ENCODE assay signal across 8 cellular contexts in the genomic region with DNA sequence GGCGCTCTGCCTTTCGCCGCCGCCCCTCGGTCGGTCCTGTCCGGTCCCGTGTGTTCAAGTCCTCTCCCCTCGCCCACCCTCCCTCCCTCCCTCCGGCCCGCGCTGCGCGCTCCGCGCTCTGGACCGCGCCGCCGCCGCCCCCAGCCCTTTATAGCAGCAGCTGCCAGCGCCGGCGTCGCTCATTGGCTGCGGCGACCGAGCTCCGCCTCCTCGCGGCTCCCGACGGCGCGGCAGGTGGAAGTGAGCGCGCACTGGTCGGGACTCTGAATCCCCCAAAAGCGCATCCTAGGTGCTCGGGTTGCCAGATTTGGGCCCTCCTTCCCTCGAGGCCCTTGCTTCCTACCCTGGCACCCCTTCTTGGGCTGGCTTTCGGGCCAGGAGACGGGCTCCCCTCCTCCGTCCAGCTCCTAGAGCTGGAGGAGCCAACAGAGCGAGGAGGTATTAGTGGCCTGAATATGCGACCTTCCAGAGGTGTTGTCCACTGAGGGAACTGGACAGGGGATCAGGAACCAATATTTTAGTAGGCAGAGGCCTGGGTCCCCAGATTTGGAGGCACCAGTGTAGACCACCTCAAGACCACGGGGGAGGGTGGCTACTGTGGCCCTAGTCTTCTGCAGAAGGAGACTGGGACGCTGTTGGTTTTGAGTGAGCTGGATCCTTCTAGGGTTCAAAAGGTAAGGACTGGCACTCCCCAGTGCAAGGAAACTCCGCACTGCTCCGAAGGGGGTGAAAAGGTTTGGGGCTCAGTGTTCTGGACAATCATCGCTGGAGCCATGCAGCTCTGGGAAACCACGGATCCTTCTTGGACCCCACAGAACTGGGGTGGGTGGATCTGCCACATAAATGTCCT. TPM values are rescaled to one million over a fixed set of nuclear protein-coding genes. Genes with fewer than 3 reads are reported as not detected.
DNase-seq lines count a peak whose midpoint lies in the region; ATAC-seq and TF ChIP-seq lines count a peak whose summit lies in the region.

A gene (minus strand): TSS at position 120 of the 850 bp plus-strand sequence. CDS start 438 bp downstream, outside the sequence.

- H3K79me2 ChIP-seq in neural cell (replicated peaks; ENCODE audit: insufficient read depth, low read length): peaks cover 41% of the 10 kb centered on the region

- POLR2A ChIA-PET in activated naive CD8-positive, alpha-beta T cell treated with anti-CD3 and anti-CD28 coated beads, Interleukin-2, amount 10 ng/mL, durations not matched to agents 7 days and 5 days (lab: Charles Lee): interaction anchor here (0.5 to 0.6 kb wide), 3 partner anchors 179 to 551 kb away, joined by 3 to 6 read pairs (median 3); no protein-coding TSS in a partner anchor

- H3K4me3 ChIP-seq in neural cell (ENCODE audit: low read length): peak within 1 kb of the TSS; percentile 93

- peaks cover 13% of the 10 kb centered on the region for H3K4me1 Mint-ChIP-seq in activated naive CD8-positive, alpha-beta T cell treated with anti-CD3 and anti-CD28 coated beads, Interleukin-2, amount 10 ng/mL, durations not matched to agents 7 days and 5 days

- no peak within 1 kb of the TSS for H3K27ac Mint-ChIP-seq in activated naive CD8-positive, alpha-beta T cell treated with anti-CD3 and anti-CD28 coated beads, Interleukin-2, amount 10 ng/mL, durations not matched to agents 7 days and 5 days

- peak within 1 kb of the TSS; percentile 95 for H3K9ac ChIP-seq in neural cell (ENCODE audit: low read length)

- no peak within 1 kb of the TSS for H2AFZ ChIP-seq in neural cell (ENCODE audit: low read depth, low read length)

- TF ChIP-seq RAD21 in neural cell (conservative IDR thresholded peaks at IDR 0.05): no peak

- H3K36me3 ChIP-seq in neural cell (ENCODE audit: insufficient read depth, low read length): no peaks in the 10 kb centered on the region

- DNase-seq in D341Med (ENCODE audit: low spot score) (peak; percentile 87), NCI-H1092 treated with DMSO at 0.1 percent for 48 hours (lab: John Stamatoyannopoulos, UW) (peak; percentile 71), GM13977 (ENCODE audit: low spot score) (no peak), RKO (ENCODE audit: low spot score) (no peak)
- no peak for DNase-seq in activated naive CD8-positive, alpha-beta T cell treated with anti-CD3 and anti-CD28 coated beads, Interleukin-2, amount 10 ng/mL, durations not matched to agents 7 days and 5 days
- no peak for DNase-seq in central memory CD4-positive, alpha-beta T cell

- H3K4me3 Mint-ChIP-seq in activated naive CD8-positive, alpha-beta T cell treated with anti-CD3 and anti-CD28 coated beads, Interleukin-2, amount 10 ng/mL, durations not matched to agents 7 days and 5 days: peak within 1 kb of the TSS; percentile 74

- H3K27me3 Mint-ChIP-seq in activated naive CD8-positive, alpha-beta T cell treated with anti-CD3 and anti-CD28 coated beads, Interleukin-2, amount 10 ng/mL, durations not matched to agents 7 days and 5 days: peaks cover 35% of the 10 kb centered on the region

- no peaks in the 10 kb centered on the region for H3K9me3 Mint-ChIP-seq in activated naive CD8-positive, alpha-beta T cell treated with anti-CD3 and anti-CD28 coated beads, Interleukin-2, amount 10 ng/mL, durations not matched to agents 7 days and 5 days

- no peaks in the 10 kb centered on the region for H4K20me1 ChIP-seq in neural cell (ENCODE audit: insufficient read depth)

- in situ Hi-C loops in GM13977 (cut with MboI; ENCODE audit: low pct_unique_long_range_greater_than_20kb, low sequenced_read_pairs, unreplicated experiment): no loop called here

- no peak within 1 kb of the TSS for H3K4me2 ChIP-seq in neural cell (ENCODE audit: low read length)

- peaks cover 2% of the 10 kb centered on the region for H3K36me3 Mint-ChIP-seq in activated naive CD8-positive, alpha-beta T cell treated with anti-CD3 and anti-CD28 coated beads, Interleukin-2, amount 10 ng/mL, durations not matched to agents 7 days and 5 days

- ATAC-seq in activated naive CD8-positive, alpha-beta T cell treated with anti-CD3 and anti-CD28 coated beads, Interleukin-2, amount 10 ng/mL, durations not matched to agents 7 days and 5 days (ENCODE audit: low read depth): no peak
- ATAC-seq in HG03565 (IDR thresholded peaks at IDR 0.05; ENCODE audit: unreplicated experiment): no peak

- peak within 1 kb of the TSS; percentile 79 for H3K27ac ChIP-seq in neural cell (ENCODE audit: low read length)

- no peaks in the 10 kb centered on the region for H3K9me2 ChIP-seq in neural cell (ENCODE audit: insufficient read depth, low read length)

- TF ChIP-seq CTCF in neural cell (IDR thresholded peaks at IDR 0.05; ENCODE audit: poor library complexity, severe bottlenecking) (peak; percentile 47), GM13977 (IDR thresholded peaks at IDR 0.05; ENCODE audit: extremely low read depth, insufficient read depth, missing control alignments) (no peak)

- H3K9me3 ChIP-seq in neural cell (ENCODE audit: low read length): no peaks in the 10 kb centered on the region

- TF ChIP-seq EP300 in neural cell (conservative IDR thresholded peaks at IDR 0.05; ENCODE audit: poor library complexity, severe bottlenecking): no peak

- H3K27me3 ChIP-seq in neural cell (ENCODE audit: insufficient read depth, low read depth, low read length): no peaks in the 10 kb centered on the region

- H3F3A ChIP-seq in neural cell (ENCODE audit: insufficient read depth, low read length, poor library complexity, severe bottlenecking): no peaks in the 10 kb centered on the region

TF ChIP-seq in neural cell, 6 proteins besides CTCF, POLR2A, EP300 and RAD21:
- TF ChIP-seq EZH2 (IDR thresholded peaks at IDR 0.05; ENCODE audit: borderline replicate concordance, insufficient read depth, low read length, poor library complexity, severe bottlenecking): no peak
- no peak for TF ChIP-seq SMC3 (conservative IDR thresholded peaks at IDR 0.05; ENCODE audit: poor library complexity)
- TF ChIP-seq, protein P1, sequence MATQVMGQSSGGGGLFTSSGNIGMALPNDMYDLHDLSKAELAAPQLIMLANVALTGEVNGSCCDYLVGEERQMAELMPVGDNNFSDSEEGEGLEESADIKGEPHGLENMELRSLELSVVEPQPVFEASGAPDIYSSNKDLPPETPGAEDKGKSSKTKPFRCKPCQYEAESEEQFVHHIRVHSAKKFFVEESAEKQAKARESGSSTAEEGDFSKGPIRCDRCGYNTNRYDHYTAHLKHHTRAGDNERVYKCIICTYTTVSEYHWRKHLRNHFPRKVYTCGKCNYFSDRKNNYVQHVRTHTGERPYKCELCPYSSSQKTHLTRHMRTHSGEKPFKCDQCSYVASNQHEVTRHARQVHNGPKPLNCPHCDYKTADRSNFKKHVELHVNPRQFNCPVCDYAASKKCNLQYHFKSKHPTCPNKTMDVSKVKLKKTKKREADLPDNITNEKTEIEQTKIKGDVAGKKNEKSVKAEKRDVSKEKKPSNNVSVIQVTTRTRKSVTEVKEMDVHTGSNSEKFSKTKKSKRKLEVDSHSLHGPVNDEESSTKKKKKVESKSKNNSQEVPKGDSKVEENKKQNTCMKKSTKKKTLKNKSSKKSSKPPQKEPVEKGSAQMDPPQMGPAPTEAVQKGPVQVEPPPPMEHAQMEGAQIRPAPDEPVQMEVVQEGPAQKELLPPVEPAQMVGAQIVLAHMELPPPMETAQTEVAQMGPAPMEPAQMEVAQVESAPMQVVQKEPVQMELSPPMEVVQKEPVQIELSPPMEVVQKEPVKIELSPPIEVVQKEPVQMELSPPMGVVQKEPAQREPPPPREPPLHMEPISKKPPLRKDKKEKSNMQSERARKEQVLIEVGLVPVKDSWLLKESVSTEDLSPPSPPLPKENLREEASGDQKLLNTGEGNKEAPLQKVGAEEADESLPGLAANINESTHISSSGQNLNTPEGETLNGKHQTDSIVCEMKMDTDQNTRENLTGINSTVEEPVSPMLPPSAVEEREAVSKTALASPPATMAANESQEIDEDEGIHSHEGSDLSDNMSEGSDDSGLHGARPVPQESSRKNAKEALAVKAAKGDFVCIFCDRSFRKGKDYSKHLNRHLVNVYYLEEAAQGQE (IDR thresholded peaks at IDR 0.05; ENCODE audit: borderline replicate concordance): peak; percentile 67
- TF ChIP-seq MXI1 (conservative IDR thresholded peaks at IDR 0.05; ENCODE audit: poor library complexity, severe bottlenecking): no peak
- peak; percentile 81 for TF ChIP-seq TAF1 (IDR thresholded peaks at IDR 0.05; ENCODE audit: low read depth)
- TF ChIP-seq POLR2AphosphoS5 (IDR thresholded peaks at IDR 0.05): peak; percentile 94

RNA-seq across cellular contexts. Expression of the gene that starts here (rescaled TPM):
- total RNA-seq in activated naive CD8-positive, alpha-beta T cell treated with anti-CD3 and anti-CD28 coated beads, Interleukin-2, amount 10 ng/mL, durations not matched to agents 7 days and 5 days: not detected
- polyA plus RNA-seq in neural cell: 38.7 and 68.9 TPM in 2 replicates
- 127 and 161 TPM in 2 replicates for polyA minus RNA-seq in neural cell

Comparison
In these comparisons a context has a peak if more than half of its experiments do, and no peak if none do; other contexts are left out.
1. DNase-seq: peak in D341Med (single experiment) and NCI-H1092 treated with DMSO at 0.1 percent for 48 hours (single experiment); none in activated naive CD8-positive, alpha-beta T cell treated with anti-CD3 and anti-CD28 coated beads, Interleukin-2, amount 10 ng/mL, durations not matched to agents 7 days and 5 days (single experiment), central memory CD4-positive, alpha-beta T cell (single experiment), GM13977 (single experiment) and RKO (single experiment).